Comparison of ENCODE assay signal across 7 cellular contexts in genomic region chr7:42561797-42562196, GRCh38.
"Had no signal": no experiment of that assay in that cellular context is flagged by ENCODE, and none has a peak within 500 bp of the region (broad histone marks: within the 10 kb centered on the region; RNA-seq: fewer than 3 reads in every experiment).

No MANE protein-coding gene starts in this region.

- H3K4me2 ChIP-seq: GM23338 had no signal

- H3K4me3 ChIP-seq: GM23338 had no signal

- DNase-seq: H9, HCEC 1CT, IMR-90 had no signal

- FAIRE-seq: H1, H54, HTR-8/SVneo had no signal

- H2AFZ ChIP-seq: GM23338 had no signal
